ENCODE assay signal across 1 cellular context in genomic region chr7:25647872-25648271, GRCh38.
A peak's percentile ranks its signal among the peaks of the same experiment; 100 is the strongest.
TF ChIP-seq lines count a peak whose summit lies in the region.

No MANE protein-coding gene starts in this region.

TF ChIP-seq in K562, 482 proteins besides CTCF, POLR2A, EP300 and RAD21 (continued from another document and continues in another):
- no peak for TF ChIP-seq AFF1 (IDR thresholded peaks at IDR 0.05; ENCODE audit: low read depth in 1 of 2, partially characterized antibody in 2 of 2)
- peak; percentile 51; the same call in 1 of the 2 replicates for TF ChIP-seq TAL1 (IDR thresholded peaks at IDR 0.05)
- TF ChIP-seq KAT8 (IDR thresholded peaks at IDR 0.05; ENCODE audit: low read depth) = no peak
- no peak for TF ChIP-seq KDM2B (CRISPR knock-in tag; IDR thresholded peaks at IDR 0.05)
- TF ChIP-seq ARID1B (IDR thresholded peaks at IDR 0.05) = peak; percentile 50
- TF ChIP-seq JUNB (CRISPR knock-in tag; conservative IDR thresholded peaks at IDR 0.05) = no peak
- TF ChIP-seq MAZ (CRISPR knock-in tag; conservative IDR thresholded peaks at IDR 0.05 in 1 of 2, IDR thresholded peaks at IDR 0.05 in 1 of 2) = no peak
- no peak for TF ChIP-seq TAF9B (IDR thresholded peaks at IDR 0.05; ENCODE audit: partially characterized antibody)
- TF ChIP-seq ZNF140 (CRISPR knock-in tag; IDR thresholded peaks at IDR 0.05) = no peak
- TF ChIP-seq CBFA2T3 (IDR thresholded peaks at IDR 0.05) = peak; percentile 36; the same call in 1 of the 2 replicates
- no peak for TF ChIP-seq ARID2 (IDR thresholded peaks at IDR 0.05)
- no peak for TF ChIP-seq TCFL5 (CRISPR knock-in tag; conservative IDR thresholded peaks at IDR 0.05)
- no peak for TF ChIP-seq STAT5B (CRISPR knock-in tag; IDR thresholded peaks at IDR 0.05)
- TF ChIP-seq MGA (IDR thresholded peaks at IDR 0.05) = 0 out of 2 replicates have a peak, but pooled peaks have one; percentile 4
- no peak for TF ChIP-seq RBM25 (IDR thresholded peaks at IDR 0.05; ENCODE audit: low read depth, low read length, severe bottlenecking)
- TF ChIP-seq ATF1 (CRISPR knock-in tag; IDR thresholded peaks at IDR 0.05) = no peak
- no peak for TF ChIP-seq ATF1 (tag; IDR thresholded peaks at IDR 0.05)
- no peak for TF ChIP-seq NFIC (IDR thresholded peaks at IDR 0.05)
- TF ChIP-seq ZNF197 (CRISPR knock-in tag; IDR thresholded peaks at IDR 0.05; ENCODE audit: low read depth) = no peak
- no peak for TF ChIP-seq CHD4 (IDR thresholded peaks at IDR 0.05; ENCODE audit: insufficient read depth, insufficient replicate concordance, low read depth, low read length, poor library complexity, severe bottlenecking)
- no peak for TF ChIP-seq ARHGAP35 (IDR thresholded peaks at IDR 0.05; ENCODE audit: partially characterized antibody)
- TF ChIP-seq HNRNPK (IDR thresholded peaks at IDR 0.05; ENCODE audit: low read depth, low read length, poor library complexity, severe bottlenecking) = no peak
- no peak for TF ChIP-seq E2F8 (IDR thresholded peaks at IDR 0.05; ENCODE audit: low read depth, partially characterized antibody)
- TF ChIP-seq TEAD4 (IDR thresholded peaks at IDR 0.05; ENCODE audit: low read length) = peak; percentile 52; the same call in 1 of the 2 replicates
- TF ChIP-seq TEAD4 (CRISPR knock-in tag; IDR thresholded peaks at IDR 0.05; ENCODE audit: borderline replicate concordance) = no peak
- TF ChIP-seq ZNF780A (CRISPR knock-in tag; IDR thresholded peaks at IDR 0.05) = no peak
- TF ChIP-seq COPS2 (conservative IDR thresholded peaks at IDR 0.05) = no peak
- TF ChIP-seq ZSCAN32 (CRISPR knock-in tag; IDR thresholded peaks at IDR 0.05) = no peak
- peak; percentile 38; the same call in 1 of the 2 replicates for TF ChIP-seq VEZF1 (CRISPR knock-in tag; IDR thresholded peaks at IDR 0.05)
- TF ChIP-seq ZNF707 (CRISPR knock-in tag; conservative IDR thresholded peaks at IDR 0.05) = no peak
- TF ChIP-seq HDAC6 (IDR thresholded peaks at IDR 0.05; ENCODE audit: low read depth, low read length) = no peak
- no peak for TF ChIP-seq ZNF133 (CRISPR knock-in tag; IDR thresholded peaks at IDR 0.05)
- no peak for TF ChIP-seq XRCC3 (IDR thresholded peaks at IDR 0.05)
- no peak for TF ChIP-seq HES1 (IDR thresholded peaks at IDR 0.05; ENCODE audit: low read depth)
- TF ChIP-seq HOXB6 (CRISPR knock-in tag; IDR thresholded peaks at IDR 0.05; ENCODE audit: borderline replicate concordance) = no peak
- 0 out of 4 replicates have a peak, but pooled peaks of 1 of the 2 experiments have one; percentile 18 for TF ChIP-seq ZNF639 (CRISPR knock-in tag; conservative IDR thresholded peaks at IDR 0.05 in 1 of 2, IDR thresholded peaks at IDR 0.05 in 1 of 2)
- no peak for TF ChIP-seq CHCHD3 (CRISPR knock-in tag; IDR thresholded peaks at IDR 0.05)
- TF ChIP-seq ATF2 (CRISPR knock-in tag; IDR thresholded peaks at IDR 0.05) = no peak
